In genomic region chr5:117652001-117652639, GRCh38 we compare ENCODE assay signal across 13 cellular contexts.
"Had no signal": no experiment of that assay in that cellular context is flagged by ENCODE, and none has a peak within 500 bp of the region (broad histone marks: within the 10 kb centered on the region; RNA-seq: fewer than 3 reads in every experiment).

No MANE protein-coding gene starts in this region.

- H3K4me1 ChIP-seq: neural progenitor cell had no signal

- H3K27me3 Mint-ChIP-seq: activated naive CD8-positive, alpha-beta T cell treated with anti-CD3 and anti-CD28 coated beads, Interleukin-2, amount 50 U/mL, for 24 hours; central memory CD8-positive, alpha-beta T cell; dendritic cell treated with granulocyte-macrophage colony-stimulating factor and Interleukin-4, amounts not matched to agents 40 ng/mL and 50 ng/mL, for 4 days; effector memory CD8-positive, alpha-beta T cell; memory B cell; stimulated activated naive B cell treated with anti-CD40 and anti-IgM and Interleukin-4, amounts not matched to agents 10 μg/mL and 1 μg/mL and 100 μg/mL, for 72 hours had no signal

- H3K9me3 Mint-ChIP-seq: memory B cell, neural progenitor cell had no signal

- H3K27ac ChIP-seq: neural progenitor cell had no signal

- H3K4me1 Mint-ChIP-seq: activated naive CD8-positive, alpha-beta T cell treated with anti-CD3 and anti-CD28 coated beads, Interleukin-2, amount 50 U/mL, for 24 hours; central memory CD8-positive, alpha-beta T cell; memory B cell; stimulated activated naive B cell treated with anti-CD40 and anti-IgM and Interleukin-4, amounts not matched to agents 10 μg/mL and 1 μg/mL and 100 μg/mL, for 72 hours had no signal

- H3K4me2 ChIP-seq: neural progenitor cell had no signal

- DNase-seq: activated CD4-positive, alpha-beta T cell treated with anti-CD3 and anti-CD28 coated beads for 48 hours; activated naive CD4-positive, alpha-beta T cell treated with Interleukin-2 at 50 U/mL for 16 hours; activated naive CD8-positive, alpha-beta T cell treated with anti-CD3 and anti-CD28 coated beads, Interleukin-2, amount 50 U/mL, for 24 hours; effector memory CD8-positive, alpha-beta T cell; stimulated activated CD4-positive, alpha-beta T cell treated with anti-CD3 and anti-CD28 coated beads, Interleukin-2, amount 100 ng/mL, for 24 hours; stimulated activated naive B cell treated with anti-CD40 and anti-IgM and Interleukin-4, amounts not matched to agents 10 μg/mL and 1 μg/mL and 100 μg/mL, for 72 hours; trophoblast cell had no signal

- H2AFZ ChIP-seq: neural progenitor cell had no signal

- H3K4me3 Mint-ChIP-seq: activated naive CD8-positive, alpha-beta T cell treated with anti-CD3 and anti-CD28 coated beads, Interleukin-2, amount 50 U/mL, for 24 hours; central memory CD8-positive, alpha-beta T cell; dendritic cell treated with granulocyte-macrophage colony-stimulating factor and Interleukin-4, amounts not matched to agents 40 ng/mL and 50 ng/mL, for 4 days; effector memory CD8-positive, alpha-beta T cell; memory B cell; neural progenitor cell; stimulated activated naive B cell treated with anti-CD40 and anti-IgM and Interleukin-4, amounts not matched to agents 10 μg/mL and 1 μg/mL and 100 μg/mL, for 72 hours; T-helper 1 cell treated with Interleukin-12 subunit alpha and Interleukin-12 subunit beta and Interleukin-4 antibody, amounts not matched to agents 30 μg/mL and 1 μg/mL, for 36 hours had no signal

- H3K27me3 ChIP-seq: neural progenitor cell had no signal

- H3K36me3 Mint-ChIP-seq: memory B cell; neural progenitor cell; stimulated activated naive B cell treated with anti-CD40 and anti-IgM and Interleukin-4, amounts not matched to agents 10 μg/mL and 1 μg/mL and 100 μg/mL, for 72 hours had no signal

- ATAC-seq: activated naive CD8-positive, alpha-beta T cell treated with anti-CD3 and anti-CD28 coated beads, Interleukin-2, amount 50 U/mL, for 24 hours; effector memory CD8-positive, alpha-beta T cell; left lobe of liver; stimulated activated naive B cell treated with anti-CD40 and anti-IgM and Interleukin-4, amounts not matched to agents 10 μg/mL and 1 μg/mL and 100 μg/mL, for 72 hours had no signal

- H3K4me3 ChIP-seq: neural progenitor cell had no signal

- H3K27ac Mint-ChIP-seq: activated naive CD8-positive, alpha-beta T cell treated with anti-CD3 and anti-CD28 coated beads, Interleukin-2, amount 50 U/mL, for 24 hours; dendritic cell treated with granulocyte-macrophage colony-stimulating factor and Interleukin-4, amounts not matched to agents 40 ng/mL and 50 ng/mL, for 4 days; effector memory CD8-positive, alpha-beta T cell; memory B cell; neural progenitor cell; stimulated activated naive B cell treated with anti-CD40 and anti-IgM and Interleukin-4, amounts not matched to agents 10 μg/mL and 1 μg/mL and 100 μg/mL, for 72 hours; T-helper 1 cell treated with Interleukin-12 subunit alpha and Interleukin-12 subunit beta and Interleukin-4 antibody, amounts not matched to agents 30 μg/mL and 1 μg/mL, for 36 hours had no signal

- H3K36me3 ChIP-seq: neural progenitor cell had no signal
